ENCODE assay signal across 22 cellular contexts in the genomic region with DNA sequence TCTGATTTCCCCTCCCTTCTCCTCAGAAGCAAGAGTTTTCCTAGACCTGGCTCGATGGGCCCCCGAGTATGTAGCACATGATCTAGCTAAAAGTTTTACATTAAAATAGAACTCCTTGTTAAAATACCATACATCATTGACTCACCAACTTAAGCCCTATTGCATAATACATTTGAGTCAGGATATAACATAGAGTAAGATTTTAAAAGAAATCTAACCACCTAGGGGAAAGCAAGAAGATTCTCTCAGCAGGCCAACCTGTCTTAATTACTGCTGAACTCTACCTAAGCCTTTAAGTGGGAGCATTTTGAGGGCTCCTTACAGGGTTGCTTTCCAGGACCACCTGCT. TPM values are rescaled to one million over a fixed set of nuclear protein-coding genes. Genes with fewer than 3 reads are reported as not detected.
DNase-seq lines count a peak whose midpoint lies in the region; ATAC-seq and TF ChIP-seq lines count a peak whose summit lies in the region.
"Had no signal": no experiment of that assay in that cellular context is flagged by ENCODE, and none has a peak within 500 bp of the region (broad histone marks: within the 10 kb centered on the region; RNA-seq: fewer than 3 reads in every experiment).

No MANE protein-coding gene starts in this region.

- no peaks in the 10 kb centered on the region for H3K9me3 ChIP-seq in cardiac muscle cell (ENCODE audit: low read depth)
- H3K9me3 ChIP-seq in muscle layer of duodenum (ENCODE audit: control insufficient read depth in 1 of 2, low read length in 2 of 2) = no peaks in the 10 kb centered on the region
- no peaks in the 10 kb centered on the region for H3K9me3 ChIP-seq in transverse colon
- H3K9me3 ChIP-seq in thyroid gland = no peaks in the 10 kb centered on the region

- peak in 1 of 2 donors; percentile 6 for DNase-seq in cardiac muscle cell (ENCODE audit: low read depth in 1 of 2, low spot score in 1 of 2)
- no peak for DNase-seq in left ventricle myocardium superior
- peak; percentile 40 for DNase-seq in epithelial cell of esophagus (ENCODE audit: low read depth)
- DNase-seq in transverse colon = no peak
- DNase-seq in activated naive CD4-positive, alpha-beta T cell treated with anti-CD3 and anti-CD28 coated beads, Interleukin-2, amount 50 U/mL, for 72 hours (ENCODE audit: low spot score in 2 of 2) = no peak
- no peak for DNase-seq in thyroid gland
- no peak for DNase-seq in NCI-H146 (lab: John Stamatoyannopoulos, UW)
- DNase-seq: activated CD4-positive, alpha-beta T cell treated with anti-CD3 and anti-CD28 coated beads, Interleukin-2, amount 50 U/mL, for 4 hours; activated naive CD8-positive, alpha-beta T cell treated with anti-CD3 and anti-CD28 coated beads for 36 hours; activated T-cell treated with anti-CD3 and anti-CD28 coated beads, Interleukin-2, amount 50 U/mL, for 24 hours; central memory CD4-positive, alpha-beta T cell; effector CD8-positive, alpha-beta T cell; NCI-H1048; NCI-H2107; stimulated activated CD4-positive, alpha-beta T cell treated with anti-CD3 and anti-CD28 coated beads, Interleukin-15, amount 100 ng/mL, for 24 hours; stimulated activated naive CD4-positive, alpha-beta T cell had no signal

- H3K9me3 Mint-ChIP-seq in activated naive CD4-positive, alpha-beta T cell treated with anti-CD3 and anti-CD28 coated beads, Interleukin-2, amount 50 U/mL, for 72 hours = no peaks in the 10 kb centered on the region
- H3K9me3 Mint-ChIP-seq: activated naive CD8-positive, alpha-beta T cell treated with anti-CD3 and anti-CD28 coated beads for 36 hours; activated T-cell treated with anti-CD3 and anti-CD28 coated beads, Interleukin-2, amount 50 U/mL, for 24 hours had no signal

- H3K4me1 ChIP-seq in cardiac muscle cell (ENCODE audit: low read depth) (peaks cover 27% of the 10 kb centered on the region), muscle layer of duodenum (ENCODE audit: control insufficient read depth in 1 of 2, insufficient read depth in 2 of 2, low read length in 2 of 2) (peaks cover 0 to 35% of the 10 kb centered on the region in 2 donors), transverse colon (peaks cover 0 to 8% (median 5%) of the 10 kb centered on the region in 4 donors), thyroid gland (peaks cover 0 to 4% of the 10 kb centered on the region in 2 donors)

- TF ChIP-seq CTCF in cardiac muscle cell (IDR thresholded peaks at IDR 0.05; ENCODE audit: low read depth, low read length) (no peak), epithelial cell of esophagus (IDR thresholded peaks at IDR 0.05; ENCODE audit: insufficient read depth, low read depth, low read length, missing control alignments) (no peak), transverse colon (IDR thresholded peaks at IDR 0.05) (no peak), thyroid gland (IDR thresholded peaks at IDR 0.05) (no peak)

- H3K27ac ChIP-seq in cardiac muscle cell (peak overlapping the region; percentile 75), muscle layer of duodenum (ENCODE audit: low read length) (peak overlapping the region; percentile 87), transverse colon (peak overlapping the region; percentile 54 to 76 (median 70)), thyroid gland (no peak overlapping the region)
- H3K27ac ChIP-seq: HL-60 had no signal

- no peaks in the 10 kb centered on the region for H3K36me3 Mint-ChIP-seq in activated naive CD4-positive, alpha-beta T cell treated with anti-CD3 and anti-CD28 coated beads, Interleukin-2, amount 50 U/mL, for 72 hours
- H3K36me3 Mint-ChIP-seq: activated naive CD8-positive, alpha-beta T cell treated with anti-CD3 and anti-CD28 coated beads for 36 hours; CD14-positive monocyte had no signal

- H3K4me3 ChIP-seq in cardiac muscle cell (no peak overlapping the region), epithelial cell of esophagus (ENCODE audit: low read length) (no peak overlapping the region), muscle layer of duodenum (ENCODE audit: low read depth in 1 of 2, low read length in 2 of 2) (no peak overlapping the region), transverse colon (no peak overlapping the region), thyroid gland (replicated peaks in 1 of 3) (no peak overlapping the region)

- intact Hi-C loops in left ventricle myocardium superior (cut with micrococcal nuclease) = no loop called here
- intact Hi-C loops in transverse colon (cut with DNase I; ENCODE audit: low total_unique reads) = no loop called here
- intact Hi-C loops in thyroid gland (cut with DNase I) = no loop called here

- H3K36me3 ChIP-seq in cardiac muscle cell (peaks cover 6% of the 10 kb centered on the region), muscle layer of duodenum (ENCODE audit: control insufficient read depth in 1 of 2, insufficient read depth in 2 of 2, low read length in 2 of 2) (peaks cover 3 to 26% of the 10 kb centered on the region in 2 donors), transverse colon (no peaks in the 10 kb centered on the region), thyroid gland (no peaks in the 10 kb centered on the region)

- H3K27me3 ChIP-seq in cardiac muscle cell (no peaks in the 10 kb centered on the region), muscle layer of duodenum (ENCODE audit: low read depth, low read length) (no peaks in the 10 kb centered on the region), transverse colon (no peaks in the 10 kb centered on the region), thyroid gland (no peaks in the 10 kb centered on the region)

- no peak overlapping the region for H3K27ac Mint-ChIP-seq in activated naive CD4-positive, alpha-beta T cell treated with anti-CD3 and anti-CD28 coated beads, Interleukin-2, amount 50 U/mL, for 72 hours
- H3K27ac Mint-ChIP-seq: activated naive CD8-positive, alpha-beta T cell treated with anti-CD3 and anti-CD28 coated beads for 36 hours; activated T-cell treated with anti-CD3 and anti-CD28 coated beads, Interleukin-2, amount 50 U/mL, for 24 hours had no signal

- in situ Hi-C loops in transverse colon (cut with MboI; ENCODE audit: low pct_ligation_motif_present in 1 of 4, low pct_unique_long_range_greater_than_20kb in 1 of 4, low sequenced_read_pairs in 3 of 4) = no loop called here

- WGBS in transverse colon (ENCODE audit: low coverage in 1 of 2), 2 donors = 62 to 78% methylated on average over 2 of the region's 2 CpGs
- 85 to 95% methylated on average over 2 of the region's 2 CpGs for WGBS in thyroid gland, 2 donors

- ATAC-seq in left ventricle myocardium superior = no peak
- ATAC-seq in activated naive CD4-positive, alpha-beta T cell treated with anti-CD3 and anti-CD28 coated beads, Interleukin-2, amount 50 U/mL, for 72 hours = no peak

- TF ChIP-seq POLR2A in transverse colon (IDR thresholded peaks at IDR 0.05) (no peak), thyroid gland (IDR thresholded peaks at IDR 0.05) (no peak)

- TF ChIP-seq EP300 in transverse colon (IDR thresholded peaks at IDR 0.05; ENCODE audit: low read depth) = no peak

RNA-seq across cellular contexts. Expression of a gene that starts 39.5 kb away (rescaled TPM):
- not detected in 2 replicates for total RNA-seq in cardiac muscle cell
- 0.76 TPM in 1 of 2 replicates, not detected in the other for polyA plus RNA-seq in cardiac muscle cell
- not detected for total RNA-seq in left ventricle myocardium superior
- 1 to 10 TPM in 1 of 4 donors, under 1 TPM in 1, not detected in 2; 0.48 to 2.3 TPM for total RNA-seq in transverse colon
- not detected for total RNA-seq in activated naive CD4-positive, alpha-beta T cell treated with anti-CD3 and anti-CD28 coated beads, Interleukin-2, amount 50 U/mL, for 72 hours
- not detected for total RNA-seq in thyroid gland
- total RNA-seq: activated naive CD8-positive, alpha-beta T cell treated with anti-CD3 and anti-CD28 coated beads for 36 hours; fibroblast of villous mesenchyme; left lobe of liver; myocyte had no signal
- polyA plus RNA-seq: CD14-positive monocyte had no signal

Comparison
In these comparisons a context has a peak if more than half of its experiments do, and no peak if none do; other contexts are left out.
1. H3K27ac ChIP-seq: peak in cardiac muscle cell (single experiment), muscle layer of duodenum (single experiment) and transverse colon (4 of 4); none in thyroid gland (0 of 3).